10 cellular contexts compared by ENCODE assay signal in genomic region chr3:112813723-112814171, GRCh38. TPM values are rescaled to one million over a fixed set of nuclear protein-coding genes. Genes with fewer than 3 reads are reported as not detected.
DNase-seq lines count a peak whose midpoint lies in the region; ATAC-seq and TF ChIP-seq lines count a peak whose summit lies in the region.
"Had no signal": no experiment of that assay in that cellular context is flagged by ENCODE, and none has a peak within 500 bp of the region (broad histone marks: within the 10 kb centered on the region; RNA-seq: fewer than 3 reads in every experiment).

No MANE protein-coding gene starts in this region.

- no peak overlapping the region for H3K27ac ChIP-seq in MM.1S (ENCODE audit: low read length)
- H3K27ac ChIP-seq in uterus = peak overlapping the region; percentile 68 to 82
- no peak overlapping the region for H3K27ac ChIP-seq in CD8-positive, alpha-beta memory T cell (ENCODE audit: low read depth, low read length)
- H3K27ac ChIP-seq: parathyroid adenoma had no signal

- no peaks in the 10 kb centered on the region for H4K20me1 ChIP-seq in MM.1S (ENCODE audit: insufficient read depth, low read length)

- no peak overlapping the region for H3K4me3 Mint-ChIP-seq in CD8-positive, alpha-beta memory T cell
- H3K4me3 Mint-ChIP-seq: activated naive CD4-positive, alpha-beta T cell treated with anti-CD3 and anti-CD28 coated beads, Interleukin-2, amount 50 U/mL, for 24 hours had no signal

- H3K4me3 ChIP-seq in MM.1S (ENCODE audit: low read length) = no peak overlapping the region
- no peak overlapping the region for H3K4me3 ChIP-seq in uterus
- H3K4me3 ChIP-seq in CD8-positive, alpha-beta memory T cell (ENCODE audit: low read length) = no peak overlapping the region

- no peaks in the 10 kb centered on the region for H3K36me3 ChIP-seq in MM.1S (replicated peaks; ENCODE audit: insufficient read depth, low read length)
- no peaks in the 10 kb centered on the region for H3K36me3 ChIP-seq in uterus
- no peaks in the 10 kb centered on the region for H3K36me3 ChIP-seq in CD8-positive, alpha-beta memory T cell (ENCODE audit: insufficient read depth, low read length)

- peak overlapping the region; percentile 20; the same call in 1 of the 2 replicates for H3K4me2 ChIP-seq in MM.1S (ENCODE audit: low read depth, low read length)

- no peaks in the 10 kb centered on the region for H3K9me2 ChIP-seq in MM.1S (replicated peaks; ENCODE audit: insufficient read depth, low read length)

- no peak for TF ChIP-seq POLR2A in uterus (IDR thresholded peaks at IDR 0.05)

- DNase-seq in GDM1 (lab: John Stamatoyannopoulos, UW) (peak; percentile 76), MM.1S (peak; percentile 21), germinal center (ENCODE audit: low spot score) (peak; percentile 73), uterus (no peak), NCI-H2196 treated with DMSO at 0.1 percent for 48 hours (lab: John Stamatoyannopoulos, UW; ENCODE audit: unreplicated experiment) (no peak)
- DNase-seq in CD8-positive, alpha-beta memory T cell = no peak
- DNase-seq in stimulated activated CD4-positive, alpha-beta T cell treated with anti-CD3 and anti-CD28 coated beads, Interleukin-1b, Interleukin-23, amount 100 ng/mL, for 48 hours = no peak

- H3K4me1 Mint-ChIP-seq in CD8-positive, alpha-beta memory T cell = peaks cover 10 to 29% (median 25%) of the 10 kb centered on the region in 3 donors

- H3K27me3 Mint-ChIP-seq in CD8-positive, alpha-beta memory T cell = no peaks in the 10 kb centered on the region
- H3K27me3 Mint-ChIP-seq: activated naive CD4-positive, alpha-beta T cell treated with anti-CD3 and anti-CD28 coated beads, Interleukin-2, amount 50 U/mL, for 24 hours had no signal

- no peaks in the 10 kb centered on the region for H3F3A ChIP-seq in MM.1S (ENCODE audit: insufficient read depth, low read length)

- H3K36me3 Mint-ChIP-seq in CD8-positive, alpha-beta memory T cell = peaks cover 0 to 2% (median 0%) of the 10 kb centered on the region in 3 donors
- H3K36me3 Mint-ChIP-seq: activated naive CD4-positive, alpha-beta T cell treated with anti-CD3 and anti-CD28 coated beads, Interleukin-2, amount 50 U/mL, for 24 hours had no signal

- no peaks in the 10 kb centered on the region for H3K79me2 ChIP-seq in MM.1S (ENCODE audit: low read length)
- H3K79me2 ChIP-seq: parathyroid adenoma had no signal

- H2AFZ ChIP-seq in MM.1S (ENCODE audit: low read length) = 0 out of 2 replicates have a peak overlapping the region, but pooled peaks have one; percentile 3

- no peaks in the 10 kb centered on the region for H3K9me3 Mint-ChIP-seq in CD8-positive, alpha-beta memory T cell
- H3K9me3 Mint-ChIP-seq: activated naive CD4-positive, alpha-beta T cell treated with anti-CD3 and anti-CD28 coated beads, Interleukin-2, amount 50 U/mL, for 24 hours had no signal

- no peak overlapping the region for H3K9ac ChIP-seq in MM.1S (ENCODE audit: low read length)
- H3K9ac ChIP-seq: parathyroid adenoma had no signal

- H3K27ac Mint-ChIP-seq in CD8-positive, alpha-beta memory T cell = peak overlapping the region in 1 of 8 donors; percentile 15
- H3K27ac Mint-ChIP-seq: activated naive CD4-positive, alpha-beta T cell treated with anti-CD3 and anti-CD28 coated beads, Interleukin-2, amount 50 U/mL, for 24 hours had no signal

- intact Hi-C loops in uterus (cut with DNase I; ENCODE audit: low total_unique reads) = loop anchor here (5.0 kb wide), 1 partner anchor 171 kb away; the partner anchor contains the start of gene CCDC80

- peak; percentile 80 for ATAC-seq in GM21526 (IDR thresholded peaks at IDR 0.05; ENCODE audit: low FRiP score, unreplicated experiment)

- POLR2A ChIA-PET in CD8-positive, alpha-beta memory T cell (lab: Charles Lee) = no interaction called here

- CTCF ChIA-PET in CD8-positive, alpha-beta memory T cell (lab: Charles Lee) = interaction anchor here (0.9 to 1.2 kb wide), 5 partner anchors 11 to 177 kb away, joined by 3 to 9 read pairs (median 4); no protein-coding TSS in a partner anchor

- H3K9me3 ChIP-seq in MM.1S (replicated peaks; ENCODE audit: insufficient read depth, low read length) (no peaks in the 10 kb centered on the region), uterus (no peaks in the 10 kb centered on the region)
- no peaks in the 10 kb centered on the region for H3K9me3 ChIP-seq in CD8-positive, alpha-beta memory T cell (ENCODE audit: low read length)

- H3K27me3 ChIP-seq in MM.1S (replicated peaks; ENCODE audit: insufficient read depth, low read length) (no peaks in the 10 kb centered on the region), uterus (no peaks in the 10 kb centered on the region)
- no peaks in the 10 kb centered on the region for H3K27me3 ChIP-seq in CD8-positive, alpha-beta memory T cell (ENCODE audit: insufficient read depth, low read length, poor library complexity, severe bottlenecking)

- peaks cover 13% of the 10 kb centered on the region for H3K4me1 ChIP-seq in MM.1S (ENCODE audit: low read length)
- H3K4me1 ChIP-seq in uterus = peaks cover 0 to 4% of the 10 kb centered on the region in 2 donors
- H3K4me1 ChIP-seq in CD8-positive, alpha-beta memory T cell (ENCODE audit: insufficient read depth, low read length) = no peaks in the 10 kb centered on the region

- no peak for TF ChIP-seq CTCF in MM.1S (IDR thresholded peaks at IDR 0.05; ENCODE audit: low read length)
- TF ChIP-seq CTCF in uterus (IDR thresholded peaks at IDR 0.05) = no peak

RNA-seq across cellular contexts. Expression of gene CD200R1L, which starts 32.9 kb away (rescaled TPM):
- total RNA-seq in uterus = not detected
- not detected for total RNA-seq in CD8-positive, alpha-beta memory T cell
- polyA plus RNA-seq in CD8-positive, alpha-beta memory T cell = not detected

Comparison
In these comparisons a context has a peak if more than half of its experiments do, and no peak if none do; other contexts are left out.
1. DNase-seq: peak in GDM1 (single experiment), MM.1S (single experiment) and germinal center (single experiment); none in uterus (0 of 2), NCI-H2196 treated with DMSO at 0.1 percent for 48 hours (single experiment), CD8-positive, alpha-beta memory T cell (0 of 5) and stimulated activated CD4-positive, alpha-beta T cell treated with anti-CD3 and anti-CD28 coated beads, Interleukin-1b, Interleukin-23, amount 100 ng/mL, for 48 hours (single experiment).
2. H3K27ac ChIP-seq: peak in uterus (2 of 2); none in MM.1S (single experiment) and CD8-positive, alpha-beta memory T cell (single experiment).